Comparison of ENCODE assay signal across 12 cellular contexts in genomic region chr2:213751446-213751845, GRCh38.
DNase-seq lines count a peak whose midpoint lies in the region; ATAC-seq, FAIRE-seq and TF ChIP-seq lines count a peak whose summit lies in the region.
"Had no signal": no experiment of that assay in that cellular context is flagged by ENCODE, and none has a peak within 500 bp of the region (broad histone marks: within the 10 kb centered on the region; RNA-seq: fewer than 3 reads in every experiment).

No MANE protein-coding gene starts in this region.

- H3K36me3 ChIP-seq in OCI-LY1 (ENCODE audit: insufficient read depth, low read length): no peaks in the 10 kb centered on the region
- no peaks in the 10 kb centered on the region for H3K36me3 ChIP-seq in psoas muscle (ENCODE audit: insufficient read depth in 1 of 2, low read depth in 1 of 2)
- H3K36me3 ChIP-seq: BLaER1 treated with 17β-estradiol and CSF1 and Interleukin-3, amounts not matched to agents 10 nM and 100 nM had no signal

- CTCF ChIA-PET in Calu3 (lab: Charles Lee): no interaction called here

- H2AFZ ChIP-seq in OCI-LY1 (ENCODE audit: low read length): peak overlapping the region; percentile 100

- H3K4me3 ChIP-seq in OCI-LY1 (ENCODE audit: low read depth, low read length, poor library complexity, severe bottlenecking) (no peak overlapping the region), psoas muscle (no peak overlapping the region)
- H3K4me3 ChIP-seq: BLaER1 treated with 17β-estradiol and CSF1 and Interleukin-3, amounts not matched to agents 10 nM and 100 nM; body of pancreas had no signal

- peak; percentile 76 for FAIRE-seq in GM18507 (lab: Jason Lieb, UNC)

- no peaks in the 10 kb centered on the region for H4K20me1 ChIP-seq in OCI-LY1 (ENCODE audit: insufficient read depth, low read length)
- H4K20me1 ChIP-seq: BLaER1 treated with 17β-estradiol and CSF1 and Interleukin-3, amounts not matched to agents 10 nM and 100 nM had no signal

- no peaks in the 10 kb centered on the region for H3K4me1 Mint-ChIP-seq in Calu3 (ENCODE audit: low read depth, unreplicated experiment)

- H3K4me1 ChIP-seq in OCI-LY1 (ENCODE audit: insufficient read depth, low read length, severe bottlenecking): peaks cover 17% of the 10 kb centered on the region
- no peaks in the 10 kb centered on the region for H3K4me1 ChIP-seq in psoas muscle
- H3K4me1 ChIP-seq: BLaER1 treated with 17β-estradiol and CSF1 and Interleukin-3, amounts not matched to agents 10 nM and 100 nM; body of pancreas had no signal

- peak; percentile 87 for ATAC-seq in GM21390 (IDR thresholded peaks at IDR 0.05; ENCODE audit: unreplicated experiment)
- ATAC-seq in HG02981 (IDR thresholded peaks at IDR 0.05; ENCODE audit: unreplicated experiment): peak; percentile 91
- no peak for ATAC-seq in psoas muscle
- ATAC-seq: body of pancreas had no signal

- H3K9me3 ChIP-seq in OCI-LY1 (ENCODE audit: low read length) (no peaks in the 10 kb centered on the region), psoas muscle (no peaks in the 10 kb centered on the region)
- H3K9me3 ChIP-seq: BLaER1 treated with 17β-estradiol and CSF1 and Interleukin-3, amounts not matched to agents 10 nM and 100 nM; body of pancreas had no signal

- DNase-seq in GM18507 (ENCODE audit: extremely low spot score, insufficient read length, low read depth): no peak
- DNase-seq in psoas muscle: no peak
- DNase-seq in amniotic stem cell (lab: John Stamatoyannopoulos, UW): no peak
- DNase-seq in HUDEP-2 (lab: John Stamatoyannopoulos, UW; ENCODE audit: unreplicated experiment in 76 of 76): no peak
- DNase-seq in Calu3: no peak
- DNase-seq: activated T-cell treated with anti-CD3 and anti-CD28 coated beads, Interleukin-2, amount 50 U/mL, for 1 hour; body of pancreas; NCI-H1436 treated with DMSO at 0.1 percent for 48 hours had no signal

- H3K4me2 ChIP-seq in OCI-LY1 (ENCODE audit: low read length): peak overlapping the region; percentile 38
- H3K4me2 ChIP-seq: BLaER1 treated with 17β-estradiol and CSF1 and Interleukin-3, amounts not matched to agents 10 nM and 100 nM had no signal

- H3K27ac ChIP-seq in OCI-LY1 (ENCODE audit: low read depth, low read length, poor library complexity, severe bottlenecking): peak overlapping the region; percentile 16
- H3K27ac ChIP-seq in psoas muscle: no peak overlapping the region
- H3K27ac ChIP-seq: BLaER1 treated with 17β-estradiol and CSF1 and Interleukin-3, amounts not matched to agents 10 nM and 100 nM; body of pancreas had no signal

- BruUV-seq in Calu3 (replicated peaks; lab: Mats Ljungman, UMichigan): no TSS peak

- 40 to 55% (median 54%) methylated on average over 6 of the region's 6 CpGs for WGBS in psoas muscle, 3 donors

- H3K79me2 ChIP-seq in OCI-LY1 (ENCODE audit: insufficient read depth, low read length): no peaks in the 10 kb centered on the region

- no peaks in the 10 kb centered on the region for H3F3A ChIP-seq in OCI-LY1 (ENCODE audit: insufficient read depth, low read length)

- H3K27ac Mint-ChIP-seq in Calu3 (ENCODE audit: unreplicated experiment): no peak overlapping the region

- H3K9me3 Mint-ChIP-seq in Calu3 (ENCODE audit: low read depth, unreplicated experiment): no peaks in the 10 kb centered on the region

- H3K9me2 ChIP-seq in OCI-LY1 (ENCODE audit: low read depth, low read length): no peaks in the 10 kb centered on the region

- no peaks in the 10 kb centered on the region for H3K36me3 Mint-ChIP-seq in Calu3 (ENCODE audit: insufficient read depth, unreplicated experiment)

- TF ChIP-seq CTCF in OCI-LY1 (IDR thresholded peaks at IDR 0.05; ENCODE audit: low read length) (no peak), psoas muscle (IDR thresholded peaks at IDR 0.05) (no peak), Calu3 (IDR thresholded peaks at IDR 0.05; ENCODE audit: unreplicated experiment) (no peak)

- no peak overlapping the region for H3K9ac ChIP-seq in OCI-LY1 (ENCODE audit: low read length)
- H3K9ac ChIP-seq: BLaER1 treated with 17β-estradiol and CSF1 and Interleukin-3, amounts not matched to agents 10 nM and 100 nM had no signal

- no peaks in the 10 kb centered on the region for H3K27me3 Mint-ChIP-seq in Calu3 (ENCODE audit: unreplicated experiment)

- intact Hi-C loops in psoas muscle (cut with DNase I): no loop called here
- intact Hi-C loops in Calu3 (cut with micrococcal nuclease; ENCODE audit: unreplicated experiment): no loop called here

- H3K4me3 Mint-ChIP-seq in Calu3 (ENCODE audit: low read depth, unreplicated experiment): no peak overlapping the region

- H3K27me3 ChIP-seq in OCI-LY1 (ENCODE audit: insufficient read depth, low read length) (no peaks in the 10 kb centered on the region), psoas muscle (ENCODE audit: insufficient read depth in 3 of 3, low read length in 2 of 3) (no peaks in the 10 kb centered on the region)
- H3K27me3 ChIP-seq: BLaER1 treated with 17β-estradiol and CSF1 and Interleukin-3, amounts not matched to agents 10 nM and 100 nM; body of pancreas had no signal

Comparison
In these comparisons a context has a peak if more than half of its experiments do, and no peak if none do; other contexts are left out.
1. ATAC-seq: peak in GM21390 (single experiment) and HG02981 (single experiment); none in psoas muscle (0 of 4).